12 cellular contexts compared by ENCODE assay signal in genomic region chr22:46171940-46172339, GRCh38. TPM values are rescaled to one million over a fixed set of nuclear protein-coding genes. Genes with fewer than 3 reads are reported as not detected.
DNase-seq lines count a peak whose midpoint lies in the region; ATAC-seq lines count a peak whose summit lies in the region.
"Had no signal": no experiment of that assay in that cellular context is flagged by ENCODE, and none has a peak within 500 bp of the region (broad histone marks: within the 10 kb centered on the region; RNA-seq: fewer than 3 reads in every experiment).

No MANE protein-coding gene starts in this region.

- DNase-seq in NCI-H1105 treated with DMSO at 0.1 percent for 48 hours (lab: John Stamatoyannopoulos, UW) (peak; percentile 1), NCI-H1105 (lab: John Stamatoyannopoulos, UW) (no peak), SJCRH30 (peak; percentile 76), fibroblast of peridontal ligament (ENCODE audit: extremely low read depth) (peak; percentile 77), T-cell (no peak)
- no peak for DNase-seq in stimulated activated naive B cell treated with anti-CD40 and anti-IgM and Interleukin-4, amounts not matched to agents 10 μg/mL and 1 μg/mL and 100 μg/mL, for 72 hours
- DNase-seq: 8988T; activated CD4-positive, alpha-beta T cell treated with anti-CD3 and anti-CD28 coated beads, Interleukin-2, amount 10 ng/mL, durations not matched to agents 7 days and 5 days; aorta; retina had no signal

- no peaks in the 10 kb centered on the region for H3K27me3 ChIP-seq in SJCRH30

- no peaks in the 10 kb centered on the region for H3K9me3 ChIP-seq in SJCRH30 (replicated peaks)

- POLR2A ChIA-PET in T-cell (lab: Charles Lee), result no interaction called here

- CTCF ChIA-PET in T-cell (lab: Charles Lee), result no interaction called here

- ATAC-seq in stimulated activated naive B cell treated with anti-CD40 and anti-IgM and Interleukin-4, amounts not matched to agents 10 μg/mL and 1 μg/mL and 100 μg/mL, for 72 hours (replicated peaks), result no peak
- ATAC-seq in HG02852 (IDR thresholded peaks at IDR 0.05; ENCODE audit: unreplicated experiment) (no peak), T-cell (replicated peaks in 1 of 4) (no peak), HG02884 (IDR thresholded peaks at IDR 0.05; ENCODE audit: unreplicated experiment) (no peak)

- peaks cover 13 to 21% of the 10 kb centered on the region in 2 donors for H3K4me1 Mint-ChIP-seq in stimulated activated naive B cell treated with anti-CD40 and anti-IgM and Interleukin-4, amounts not matched to agents 10 μg/mL and 1 μg/mL and 100 μg/mL, for 72 hours
- peaks cover 26 to 34% (median 26%) of the 10 kb centered on the region in 3 donors for H3K4me1 Mint-ChIP-seq in T-cell

- peak overlapping the region; percentile 32 for H3K4me3 ChIP-seq in SJCRH30

- H3K4me1 ChIP-seq in SJCRH30, result peaks cover 19% of the 10 kb centered on the region

- H3K27ac ChIP-seq in SJCRH30, result no peak overlapping the region

- H3K27me3 Mint-ChIP-seq in stimulated activated naive B cell treated with anti-CD40 and anti-IgM and Interleukin-4, amounts not matched to agents 10 μg/mL and 1 μg/mL and 100 μg/mL, for 72 hours, result no peaks in the 10 kb centered on the region
- H3K27me3 Mint-ChIP-seq in T-cell, result no peaks in the 10 kb centered on the region
- H3K27me3 Mint-ChIP-seq: activated CD4-positive, alpha-beta T cell treated with anti-CD3 and anti-CD28 coated beads, Interleukin-2, amount 10 ng/mL, durations not matched to agents 7 days and 5 days had no signal

- H3K36me3 ChIP-seq in SJCRH30, result no peaks in the 10 kb centered on the region

- H3K4me3 Mint-ChIP-seq in stimulated activated naive B cell treated with anti-CD40 and anti-IgM and Interleukin-4, amounts not matched to agents 10 μg/mL and 1 μg/mL and 100 μg/mL, for 72 hours, result no peak overlapping the region
- H3K4me3 Mint-ChIP-seq in T-cell, result no peak overlapping the region
- H3K4me3 Mint-ChIP-seq: activated CD4-positive, alpha-beta T cell treated with anti-CD3 and anti-CD28 coated beads, Interleukin-2, amount 10 ng/mL, durations not matched to agents 7 days and 5 days had no signal

- peaks cover 14 to 17% of the 10 kb centered on the region in 2 donors for H3K36me3 Mint-ChIP-seq in stimulated activated naive B cell treated with anti-CD40 and anti-IgM and Interleukin-4, amounts not matched to agents 10 μg/mL and 1 μg/mL and 100 μg/mL, for 72 hours
- peaks cover 8% of the 10 kb centered on the region for H3K36me3 Mint-ChIP-seq in T-cell

- H3K27ac Mint-ChIP-seq in stimulated activated naive B cell treated with anti-CD40 and anti-IgM and Interleukin-4, amounts not matched to agents 10 μg/mL and 1 μg/mL and 100 μg/mL, for 72 hours, result peak overlapping the region; percentile 88
- no peak overlapping the region for H3K27ac Mint-ChIP-seq in T-cell
- H3K27ac Mint-ChIP-seq: activated CD4-positive, alpha-beta T cell treated with anti-CD3 and anti-CD28 coated beads, Interleukin-2, amount 10 ng/mL, durations not matched to agents 7 days and 5 days had no signal

- H3K9me3 Mint-ChIP-seq in stimulated activated naive B cell treated with anti-CD40 and anti-IgM and Interleukin-4, amounts not matched to agents 10 μg/mL and 1 μg/mL and 100 μg/mL, for 72 hours, result no peaks in the 10 kb centered on the region
- H3K9me3 Mint-ChIP-seq in T-cell, result no peaks in the 10 kb centered on the region
- H3K9me3 Mint-ChIP-seq: activated CD4-positive, alpha-beta T cell treated with anti-CD3 and anti-CD28 coated beads, Interleukin-2, amount 10 ng/mL, durations not matched to agents 7 days and 5 days had no signal

RNA-seq across cellular contexts. Expression of gene PPARA, which starts 21.6 kb away (rescaled TPM):
- 10.4 and 11.5 TPM in 2 replicates for total RNA-seq in SJCRH30 (2014; rRNA removed; shearing (Covaris generic))
- total RNA-seq in T-cell, result 10 to 100 TPM; 11.0 to 22.2 (median 19.6) TPM

Comparison
In these comparisons a context has a peak if more than half of its experiments do, and no peak if none do; other contexts are left out.
1. DNase-seq: peak in NCI-H1105 treated with DMSO at 0.1 percent for 48 hours (single experiment), SJCRH30 (2 of 2) and fibroblast of peridontal ligament (single experiment); none in NCI-H1105 (single experiment), stimulated activated naive B cell treated with anti-CD40 and anti-IgM and Interleukin-4, amounts not matched to agents 10 μg/mL and 1 μg/mL and 100 μg/mL, for 72 hours (single experiment) and T-cell (0 of 34).